In genomic region chr14:60643443-60644402, GRCh38 we compare ENCODE assay signal across 14 cellular contexts. TPM values are rescaled to one million over a fixed set of nuclear protein-coding genes. Genes with fewer than 3 reads are reported as not detected.
DNase-seq lines count a peak whose midpoint lies in the region; ATAC-seq, FAIRE-seq and TF ChIP-seq lines count a peak whose summit lies in the region.
"Had no signal": no experiment of that assay in that cellular context is flagged by ENCODE, and none has a peak within 500 bp of the region (broad histone marks: within the 10 kb centered on the region; RNA-seq: fewer than 3 reads in every experiment).

No MANE protein-coding gene starts in this region.

- H2AK5ac ChIP-seq in IMR-90 (ENCODE audit: low read depth, low read length) = no peak overlapping the region
- 0 out of 2 replicates have a peak overlapping the region, but pooled peaks have one; percentile 40 for H2AK5ac ChIP-seq in H1 (ENCODE audit: low read depth, low read length)
- H2AK5ac ChIP-seq in neuronal stem cell (ENCODE audit: low read depth, low read length) = no peak overlapping the region

- peak overlapping the region; percentile 10; the same call in 1 of the 2 replicates for H3K18ac ChIP-seq in IMR-90 (ENCODE audit: low read depth, low read length)
- peak overlapping the region; percentile 51; the same call in 1 of the 2 replicates for H3K18ac ChIP-seq in H1 (ENCODE audit: extremely low read depth, low read length)
- no peak overlapping the region for H3K18ac ChIP-seq in neuronal stem cell (ENCODE audit: low read length)

- H4K5ac ChIP-seq in IMR-90 (ENCODE audit: low read depth, low read length) = no peak overlapping the region
- H4K5ac ChIP-seq in H1 (ENCODE audit: insufficient read length, low read depth, low read length) = no peak overlapping the region

- H4K91ac ChIP-seq in IMR-90 (ENCODE audit: insufficient read depth, low read depth, low read length) (no peak overlapping the region), H1 (replicated peaks; ENCODE audit: insufficient read length, low read length) (no peak overlapping the region), neuronal stem cell (ENCODE audit: low read depth, low read length, poor library complexity) (no peak overlapping the region)

- H2BK20ac ChIP-seq in IMR-90 (ENCODE audit: low read depth, low read length) = no peak overlapping the region
- H2BK20ac ChIP-seq in H1 (ENCODE audit: low read length) = no peak overlapping the region

- H3K23me2 ChIP-seq in H1 (ENCODE audit: low read depth, low read length) = peaks cover 5% of the 10 kb centered on the region; the same call in 1 of the 2 replicates

- CTCF ChIA-PET in IMR-90 (lab: Yijun Ruan, JAX) (interaction anchor here (0.6 to 1.5 kb wide), 7 partner anchors 12 to 869 kb away, joined by 3 to 5 read pairs (median 3); no protein-coding TSS in a partner anchor), H1 (lab: Charles Lee; ENCODE audit: partially characterized antibody) (interaction anchor here (0.6 to 5.9 kb wide), 5 partner anchors 10 to 610 kb away, joined by 3 to 34 read pairs (median 6); no protein-coding TSS in a partner anchor)

- no peak for TF ChIP-seq EP300 in H1 (IDR thresholded peaks at IDR 0.05; ENCODE audit: borderline replicate concordance in 1 of 2, low read depth in 2 of 2, low read length in 2 of 2)

- ATAC-seq in IMR-90 (ENCODE audit: low read depth) = no peak
- ATAC-seq: PC-3 had no signal

- DNase-seq in AG10803 (ENCODE audit: low read depth) (peak; percentile 68), IMR-90 (peak; percentile 24), H1 (ENCODE audit: low read depth in 1 of 2, low spot score in 2 of 2) (no peak), neuronal stem cell (ENCODE audit: low spot score) (peak; percentile 61), D721Med (ENCODE audit: insufficient read length, low spot score) (no peak), vagina (ENCODE audit: extremely low spot score in 2 of 2) (no peak), posterior cingulate gyrus (no peak)
- DNase-seq in stimulated activated CD4-positive, alpha-beta T cell treated with anti-CD3 and anti-CD28 coated beads, Interleukin-4, amount 100 ng/mL, for 24 hours = no peak
- DNase-seq: activated CD4-positive, alpha-beta memory T cell treated with anti-CD3 and anti-CD28 coated beads for 36 hours; C1 segment of cervical spinal cord; PC-3; T-helper 2 cell had no signal

- H3K4me3 ChIP-seq in AG10803 (ENCODE audit: low read length) (peak overlapping the region; percentile 20; the same call in 1 of the 2 replicates), IMR-90 (ENCODE audit: insufficient read depth, low read depth, low read length) (no peak overlapping the region), H1 (ENCODE audit: extremely low read depth in 1 of 4, insufficient read depth in 2 of 4, low read depth in 3 of 4, low read length in 4 of 4) (peak overlapping the region in 1 of 4 experiments; percentile 52; a peak in 1 of 8 replicates), neuronal stem cell (ENCODE audit: low read length in 2 of 2) (no peak overlapping the region), vagina (no peak overlapping the region)

- FAIRE-seq in H1 (lab: Jason Lieb, UNC) (peak; percentile 57), D721Med (lab: Jason Lieb, UNC) (no peak)
- FAIRE-seq: G401.6, kidney had no signal

- TF ChIP-seq CTCF in AG10803 (conservative IDR thresholded peaks at IDR 0.05; ENCODE audit: low read length) = no peak
- TF ChIP-seq CTCF in IMR-90 (conservative IDR thresholded peaks at IDR 0.05; ENCODE audit: low read depth, low read length) = no peak
- TF ChIP-seq CTCF in H1 (IDR thresholded peaks at IDR 0.05; ENCODE audit: control extremely low read depth in 1 of 3, insufficient read depth in 1 of 3, low read depth in 1 of 3, low read length in 3 of 3) = no peak
- TF ChIP-seq CTCF in D721Med (IDR thresholded peaks at IDR 0.05; ENCODE audit: insufficient read depth, missing control alignments) = no peak
- no peak for TF ChIP-seq CTCF in vagina (IDR thresholded peaks at IDR 0.05)

- H3K9me3 ChIP-seq in IMR-90 (ENCODE audit: control insufficient read depth, insufficient read depth, low read length) = no peaks in the 10 kb centered on the region
- H3K9me3 ChIP-seq in H1 (ENCODE audit: insufficient read depth in 2 of 2, low read depth in 1 of 2, low read length in 1 of 2) = no peaks in the 10 kb centered on the region
- H3K9me3 ChIP-seq in neuronal stem cell (replicated peaks in 1 of 2; ENCODE audit: control insufficient read depth in 2 of 2, insufficient read depth in 1 of 2, low read depth in 1 of 2, low read length in 2 of 2) = no peaks in the 10 kb centered on the region
- H3K9me3 ChIP-seq in vagina = no peaks in the 10 kb centered on the region

- H2BK5ac ChIP-seq in IMR-90 (ENCODE audit: low read depth, low read length, poor library complexity, severe bottlenecking) (no peak overlapping the region), H1 (ENCODE audit: low read depth, low read length) (no peak overlapping the region), neuronal stem cell (ENCODE audit: low read length) (no peak overlapping the region)

- H4K8ac ChIP-seq in IMR-90 (ENCODE audit: low read depth in 2 of 2, low read length in 2 of 2) = peak overlapping the region in 1 of 2 experiments; percentile 30; a peak in 2 of 4 replicates
- no peak overlapping the region for H4K8ac ChIP-seq in H1 (ENCODE audit: extremely low read depth, insufficient read depth, low read length)
- H4K8ac ChIP-seq in neuronal stem cell (ENCODE audit: low read depth, low read length) = no peak overlapping the region

- H3K36me3 ChIP-seq in IMR-90 (ENCODE audit: control insufficient read depth, insufficient read depth, low read length) (peaks cover 41% of the 10 kb centered on the region), H1 (ENCODE audit: control insufficient read depth in 2 of 4, insufficient read depth in 4 of 4, low read length in 3 of 4) (peaks cover 0 to 2% (median 0%) of the 10 kb centered on the region in 4 experiments; a peak in 1 of 8 replicates), neuronal stem cell (replicated peaks in 1 of 2; ENCODE audit: control insufficient read depth in 2 of 2, insufficient read depth in 2 of 2, low read length in 2 of 2) (no peaks in the 10 kb centered on the region), vagina (no peaks in the 10 kb centered on the region)

- H2BK12ac ChIP-seq in H1 (ENCODE audit: low read depth, low read length) (no peak overlapping the region), neuronal stem cell (ENCODE audit: low read length) (no peak overlapping the region)

- H3K9me1 ChIP-seq in IMR-90 (ENCODE audit: insufficient read depth, low read length) = peaks cover 7% of the 10 kb centered on the region; the same call in 1 of the 2 replicates

- H2BK15ac ChIP-seq in IMR-90 (ENCODE audit: low read depth, low read length) (no peak overlapping the region), H1 (ENCODE audit: low read length) (no peak overlapping the region), neuronal stem cell (ENCODE audit: low read length) (no peak overlapping the region)

- H3K4me2 ChIP-seq in IMR-90 (ENCODE audit: low read depth, low read length) = peak overlapping the region; percentile 81
- H3K4me2 ChIP-seq in H1 (ENCODE audit: insufficient read depth in 1 of 2, low read depth in 2 of 2, low read length in 2 of 2) = peak overlapping the region; percentile 46 to 73; a peak in 3 of 4 replicates
- peak overlapping the region; percentile 42 for H3K4me2 ChIP-seq in neuronal stem cell (ENCODE audit: insufficient read depth, low read length, poor library complexity, severe bottlenecking)

- H2AFZ ChIP-seq in IMR-90 (replicated peaks; ENCODE audit: low read length, poor library complexity) (no peak overlapping the region), H1 (ENCODE audit: low read length) (no peak overlapping the region), neuronal stem cell (ENCODE audit: low read length) (no peak overlapping the region)

- H3K4me1 ChIP-seq in IMR-90 (ENCODE audit: control insufficient read depth, insufficient read depth, low read length) = peaks cover 12% of the 10 kb centered on the region
- H3K4me1 ChIP-seq in H1 (replicated peaks in 1 of 4; ENCODE audit: control insufficient read depth in 3 of 4, insufficient read depth in 4 of 4, low read length in 3 of 4) = peaks cover 17 to 47% (median 30%) of the 10 kb centered on the region in 4 experiments
- peaks cover 0 to 15% of the 10 kb centered on the region in 2 donors for H3K4me1 ChIP-seq in neuronal stem cell (ENCODE audit: control insufficient read depth in 2 of 2, insufficient read depth in 1 of 2, low read depth in 1 of 2, low read length in 2 of 2)
- H3K4me1 ChIP-seq in vagina = peaks cover 33% of the 10 kb centered on the region

- TF ChIP-seq POLR2A in IMR-90 (IDR thresholded peaks at IDR 0.05; ENCODE audit: low read depth, low read length) (no peak), H1 (IDR thresholded peaks at IDR 0.05; ENCODE audit: control extremely low read depth in 1 of 2, low read depth in 2 of 2, low read length in 2 of 2) (no peak), vagina (IDR thresholded peaks at IDR 0.05) (no peak)

- H3K4ac ChIP-seq in IMR-90 (ENCODE audit: low read depth, low read length) = 0 out of 2 replicates have a peak overlapping the region, but pooled peaks have one; percentile 1
- H3K4ac ChIP-seq in H1 (replicated peaks; ENCODE audit: insufficient read length, low read depth, low read length) = no peak overlapping the region
- H3K4ac ChIP-seq in neuronal stem cell (ENCODE audit: low read length) = no peak overlapping the region

- TF ChIP-seq RAD21 in IMR-90 (IDR thresholded peaks at IDR 0.05; ENCODE audit: low read length) (no peak), H1 (IDR thresholded peaks at IDR 0.05 in 1 of 2, conservative IDR thresholded peaks at IDR 0.05 in 1 of 2; ENCODE audit: low read depth in 2 of 2, low read length in 2 of 2) (peak in 1 of 2 experiments; percentile 8; a peak in 1 of 4 replicates)

- no TSS peak for BruUV-seq in IMR-90 (replicated peaks; lab: Mats Ljungman, UMichigan)

- peak overlapping the region; percentile 27; the same call in 1 of the 2 replicates for H2BK120ac ChIP-seq in IMR-90 (ENCODE audit: low read depth, low read length)
- no peak overlapping the region for H2BK120ac ChIP-seq in H1 (replicated peaks; ENCODE audit: low read depth, low read length)
- H2BK120ac ChIP-seq in neuronal stem cell (ENCODE audit: low read depth, low read length) = no peak overlapping the region

- 0 out of 2 replicates have a peak overlapping the region, but pooled peaks have one; percentile 3 for H3K14ac ChIP-seq in IMR-90 (replicated peaks; ENCODE audit: low read depth, low read length)
- no peak overlapping the region for H3K14ac ChIP-seq in H1 (ENCODE audit: insufficient read length)
- no peak overlapping the region for H3K14ac ChIP-seq in neuronal stem cell (ENCODE audit: low read length)

- H3K23ac ChIP-seq in IMR-90 (ENCODE audit: low read depth, low read length) = peak overlapping the region; percentile 54; the same call in 1 of the 2 replicates
- no peak overlapping the region for H3K23ac ChIP-seq in H1 (ENCODE audit: insufficient read length)
- no peak overlapping the region for H3K23ac ChIP-seq in neuronal stem cell (ENCODE audit: low read depth, low read length, poor library complexity)

- H3K27me3 ChIP-seq in IMR-90 (ENCODE audit: control insufficient read depth, insufficient read depth, low read length) = no peaks in the 10 kb centered on the region
- peaks cover 72 to 100% (median 86%) of the 10 kb centered on the region in 4 experiments for H3K27me3 ChIP-seq in H1 (replicated peaks in 1 of 4; ENCODE audit: control insufficient read depth in 3 of 4, extremely low read depth in 1 of 4, insufficient read depth in 3 of 4, low read length in 3 of 4)
- peaks cover 45 to 99% (median 81%) of the 10 kb centered on the region in 3 experiments for H3K27me3 ChIP-seq in neuronal stem cell (ENCODE audit: control insufficient read depth in 3 of 3, insufficient read depth in 3 of 3, low read depth in 1 of 3, low read length in 3 of 3)
- H3K27me3 ChIP-seq in vagina = peaks cover 25% of the 10 kb centered on the region

- H3K27ac ChIP-seq in IMR-90 (ENCODE audit: insufficient read depth, low read length) (peak overlapping the region; percentile 43; the same call in 1 of the 2 replicates), H1 (ENCODE audit: low read depth, low read length) (no peak overlapping the region), neuronal stem cell (replicated peaks; ENCODE audit: low read length) (no peak overlapping the region), vagina (no peak overlapping the region)

- H3K56ac ChIP-seq in IMR-90 (ENCODE audit: extremely low read depth, insufficient read depth, low read length) (0 out of 2 replicates have a peak overlapping the region, but pooled peaks have one; percentile 16), H1 (replicated peaks; ENCODE audit: insufficient read length, low read depth, low read length) (no peak overlapping the region)

- H3K79me2 ChIP-seq in H1 (ENCODE audit: control insufficient read depth in 1 of 2, insufficient read depth in 2 of 2, low read length in 2 of 2) = no peaks in the 10 kb centered on the region

- dilution Hi-C loops in IMR-90 (cut with HindIII; ENCODE audit: low sequenced_read_pairs, unreplicated experiment) = loop anchor here (25.0 kb wide), 1 partner anchor 394 kb away; no protein-coding TSS in a partner anchor

- in situ Hi-C loops in IMR-90 (cut with MboI; ENCODE audit: low sequenced_read_pairs) = loop anchor here (25.0 kb wide), 2 partner anchors 344 to 919 kb away; partner anchors contain the start of genes SLC38A6 and TRMT5

- peak overlapping the region; percentile 25 for H2AK9ac ChIP-seq in IMR-90 (replicated peaks; ENCODE audit: low read depth, low read length, poor library complexity)

- peaks cover 33% of the 10 kb centered on the region for H4K20me1 ChIP-seq in IMR-90 (ENCODE audit: insufficient read depth, low read length)
- peaks cover 5 to 14% of the 10 kb centered on the region in 2 experiments for H4K20me1 ChIP-seq in H1 (replicated peaks in 1 of 2; ENCODE audit: control insufficient read depth in 1 of 2, insufficient read depth in 2 of 2, low read length in 2 of 2)

- intact Hi-C loops in IMR-90 (cut with micrococcal nuclease) (no loop called here), vagina (cut with DNase I) (loop anchor here (10.0 kb wide), 1 partner anchor 611 kb away; no protein-coding TSS in a partner anchor), posterior cingulate gyrus (cut with DNase I) (no loop called here)

- H3K79me1 ChIP-seq in IMR-90 (ENCODE audit: low read depth in 1 of 2, low read length in 2 of 2) (peaks cover 18 to 55% of the 10 kb centered on the region in 2 experiments), H1 (ENCODE audit: low read depth, low read length) (no peaks in the 10 kb centered on the region), neuronal stem cell (ENCODE audit: low read depth, low read length) (no peaks in the 10 kb centered on the region)

- POLR2A ChIA-PET in IMR-90 (lab: Charles Lee; ENCODE audit: unreplicated experiment) (no interaction called here), H1 (lab: Charles Lee; ENCODE audit: partially characterized antibody) (interaction anchor here (0.6 to 6.5 kb wide), 4 partner anchors 12 to 562 kb away, joined by 3 to 55 read pairs (median 4); no protein-coding TSS in a partner anchor)

- 56% methylated on average over 5 of the region's 29 CpGs; no CpG with 5 or more reads in 1 of the 2 experiments for WGBS in IMR-90 (ENCODE audit: extremely low coverage in 2 of 2, insufficient read length in 1 of 2), 2 experiments
- 4% methylated on average over 29 of the region's 29 CpGs; no CpG with 5 or more reads in 1 of the 2 experiments for WGBS in H1 (ENCODE audit: extremely low coverage in 1 of 2, insufficient coverage in 1 of 2, insufficient read length in 1 of 2, insufficient replicate concordance in 2 of 2, low coverage in 1 of 2, low lambda C conversion rate in 2 of 2, missing lambda C conversion rate in 1 of 2), 2 experiments
- WGBS in neuronal stem cell (ENCODE audit: extremely low coverage in 2 of 2, insufficient read length in 2 of 2, insufficient replicate concordance in 1 of 2), 2 donors = no CpG with 5 or more reads among the region's 29 CpGs

- H3K9ac ChIP-seq in IMR-90 (ENCODE audit: low read depth, low read length) = peak overlapping the region; percentile 25; the same call in 1 of the 2 replicates
- no peak overlapping the region for H3K9ac ChIP-seq in H1 (replicated peaks in 1 of 4; ENCODE audit: extremely low read depth in 1 of 4, low read depth in 3 of 4, low read length in 3 of 4)
- no peak overlapping the region for H3K9ac ChIP-seq in neuronal stem cell (ENCODE audit: low read depth, low read length, poor library complexity)

RNA-seq across cellular contexts. Expression of gene SIX1, which starts 5.6 kb away (rescaled TPM):
- 7.7 and 8.6 TPM in 2 replicates for total RNA-seq in IMR-90 (2012; rRNA removed)
- polyA plus RNA-seq in IMR-90 (2012; rRNA removed) = 15.0 and 15.1 TPM in 2 replicates
- 12.2 and 21.4 TPM in 2 replicates for polyA plus RNA-seq in IMR-90 (2012; cell fraction: cytosol; rRNA removed)
- 8.8 and 12.1 TPM in 2 replicates for polyA plus RNA-seq in IMR-90 (2012; cell fraction: nucleus; rRNA removed; ENCODE audit: low replicate concordance)
- 0.46 and 0.69 TPM in 2 replicates for total RNA-seq in H1 (2021; fragmentation: NEBNext Ultra II Directional; extraction: Animal tissue kit (Norgen Biotek cat#: 25700))
- polyA plus RNA-seq in H1 (2011; rRNA removed) = 0.03 and 0.11 TPM in 2 replicates
- 0.09 TPM for polyA plus RNA-seq in H1 (2011; cell fraction: cytosol; rRNA removed)
- polyA plus RNA-seq in H1 (2011; cell fraction: nucleus; rRNA removed) = 0.09 TPM
- polyA plus RNA-seq in H1 (2012, experiment 1 of 2) = 0.04 to 0.16 TPM in 2 of 4 replicates, not detected in the others
- polyA plus RNA-seq in H1 (2012, experiment 2 of 2) = 0.07 TPM
- polyA plus RNA-seq in H1 (2013, experiment 1 of 2) = 0.45 TPM
- polyA plus RNA-seq in H1 (2013, experiment 2 of 2) = 0.48 TPM
- polyA minus RNA-seq in H1 (2011; rRNA and poly(A)+ RNA removed) = 0.17 and 0.19 TPM in 2 replicates
- not detected for polyA minus RNA-seq in H1 (2011; cell fraction: cytosol; rRNA and poly(A)+ RNA removed)
- polyA minus RNA-seq in H1 (2011; cell fraction: nucleus; rRNA and poly(A)+ RNA removed) = 0.50 TPM
- 0.13 TPM for polyA plus RNA-seq in neuronal stem cell (2013, experiment 1 of 2)
- 0.11 TPM for polyA plus RNA-seq in neuronal stem cell (2013, experiment 2 of 2)
- 3.7 TPM for total RNA-seq in vagina
- total RNA-seq: activated CD4-positive, alpha-beta memory T cell treated with anti-CD3 and anti-CD28 coated beads for 36 hours had no signal

Comparison
In these comparisons a context has a peak if more than half of its experiments do, and no peak if none do; other contexts are left out.
1. DNase-seq: peak in AG10803 (single experiment), IMR-90 (single experiment) and neuronal stem cell (single experiment); none in H1 (0 of 2), D721Med (single experiment), vagina (0 of 2), posterior cingulate gyrus (0 of 10) and stimulated activated CD4-positive, alpha-beta T cell treated with anti-CD3 and anti-CD28 coated beads, Interleukin-4, amount 100 ng/mL, for 24 hours (single experiment).
2. Peak in every context shown above with its lines, with median percentiles within 50 percentile points of each other: H3K4me2 ChIP-seq.